20 cellular contexts compared by ENCODE assay signal in genomic region chr17:33560165-33560564, GRCh38.
DNase-seq lines count a peak whose midpoint lies in the region; ATAC-seq, FAIRE-seq and TF ChIP-seq lines count a peak whose summit lies in the region.
"Had no signal": no experiment of that assay in that cellular context is flagged by ENCODE, and none has a peak within 500 bp of the region (broad histone marks: within the 10 kb centered on the region; RNA-seq: fewer than 3 reads in every experiment).

No MANE protein-coding gene starts in this region.

- no peaks in the 10 kb centered on the region for H3K4me1 ChIP-seq in skeletal muscle tissue (ENCODE audit: control insufficient read depth in 3 of 3, insufficient read depth in 3 of 3, low read length in 3 of 3)
- H3K4me1 ChIP-seq: HAP-1 had no signal

- TF ChIP-seq CTCF in fibroblast of mammary gland (conservative IDR thresholded peaks at IDR 0.05; ENCODE audit: control insufficient read depth, insufficient read depth, low read depth, low read length), result no peak

- peak; percentile 52 for DNase-seq in EH (ENCODE audit: low read depth)
- peak; percentile 13 for DNase-seq in RCC 7860 (ENCODE audit: low spot score)
- DNase-seq in fibroblast of mammary gland (ENCODE audit: low read depth), result peak; percentile 8
- DNase-seq in middle frontal gyrus (ENCODE audit: extremely low spot score, low spot score), result no peak
- no peak for DNase-seq in stimulated activated CD8-positive, alpha-beta memory T cell treated with anti-CD3 and anti-CD28 coated beads, Interleukin-4, amount 100 ng/mL, for 48 hours
- DNase-seq: activated CD4-positive, alpha-beta T cell treated with anti-CD3 and anti-CD28 coated beads for 36 hours; activated naive CD8-positive, alpha-beta T cell treated with anti-CD3 and anti-CD28 coated beads for 36 hours; dorsolateral prefrontal cortex; left ventricle myocardium inferior; NCI-H1105; NCI-H2081; NCI-H524; occipital lobe; retina had no signal

- H3K9ac ChIP-seq in skeletal muscle tissue (ENCODE audit: low read depth in 1 of 3, low read length in 3 of 3), result no peak overlapping the region
- H3K9ac ChIP-seq: KMS-11 had no signal

- H3K27me3 ChIP-seq in skeletal muscle tissue (ENCODE audit: control insufficient read depth in 3 of 3, insufficient read depth in 3 of 3, low read length in 3 of 3), result peaks cover 0 to 4% (median 0%) of the 10 kb centered on the region in 3 donors

- no peak overlapping the region for H3K4me3 ChIP-seq in fibroblast of mammary gland (ENCODE audit: control insufficient read depth, low read depth, low read length)
- H3K4me3 ChIP-seq in skeletal muscle tissue (ENCODE audit: low read length in 3 of 3), result no peak overlapping the region
- H3K4me3 ChIP-seq: dorsolateral prefrontal cortex, HAP-1, left ventricle myocardium inferior, thoracic aorta had no signal

- H3K36me3 ChIP-seq in skeletal muscle tissue (ENCODE audit: control insufficient read depth in 3 of 3, insufficient read depth in 3 of 3, low read length in 3 of 3), result no peaks in the 10 kb centered on the region
- H3K36me3 ChIP-seq: HAP-1, left ventricle myocardium inferior, thoracic aorta had no signal

- peak overlapping the region; percentile 21 for H3K27ac ChIP-seq in skeletal muscle tissue (ENCODE audit: low read depth, low read length)
- H3K27ac ChIP-seq: dorsolateral prefrontal cortex, KMS-11, left ventricle myocardium inferior had no signal

- no peak for ATAC-seq in HG02610 (IDR thresholded peaks at IDR 0.05; ENCODE audit: unreplicated experiment)
- ATAC-seq: activated CD4-positive, alpha-beta T cell treated with anti-CD3 and anti-CD28 coated beads for 36 hours had no signal

- peaks cover 0 to 5% (median 0%) of the 10 kb centered on the region in 3 donors for H3K9me3 ChIP-seq in skeletal muscle tissue (ENCODE audit: control insufficient read depth in 3 of 3, low read length in 3 of 3)
- H3K9me3 ChIP-seq: HAP-1 had no signal

- no peak for FAIRE-seq in RCC 7860 (lab: Jason Lieb, UNC)
- FAIRE-seq: TTC549 had no signal

Comparison
In these comparisons a context has a peak if more than half of its experiments do, and no peak if none do; other contexts are left out.
1. DNase-seq: peak in EH (single experiment), RCC 7860 (single experiment) and fibroblast of mammary gland (single experiment); none in middle frontal gyrus (single experiment) and stimulated activated CD8-positive, alpha-beta memory T cell treated with anti-CD3 and anti-CD28 coated beads, Interleukin-4, amount 100 ng/mL, for 48 hours (single experiment).